In the genomic region with DNA sequence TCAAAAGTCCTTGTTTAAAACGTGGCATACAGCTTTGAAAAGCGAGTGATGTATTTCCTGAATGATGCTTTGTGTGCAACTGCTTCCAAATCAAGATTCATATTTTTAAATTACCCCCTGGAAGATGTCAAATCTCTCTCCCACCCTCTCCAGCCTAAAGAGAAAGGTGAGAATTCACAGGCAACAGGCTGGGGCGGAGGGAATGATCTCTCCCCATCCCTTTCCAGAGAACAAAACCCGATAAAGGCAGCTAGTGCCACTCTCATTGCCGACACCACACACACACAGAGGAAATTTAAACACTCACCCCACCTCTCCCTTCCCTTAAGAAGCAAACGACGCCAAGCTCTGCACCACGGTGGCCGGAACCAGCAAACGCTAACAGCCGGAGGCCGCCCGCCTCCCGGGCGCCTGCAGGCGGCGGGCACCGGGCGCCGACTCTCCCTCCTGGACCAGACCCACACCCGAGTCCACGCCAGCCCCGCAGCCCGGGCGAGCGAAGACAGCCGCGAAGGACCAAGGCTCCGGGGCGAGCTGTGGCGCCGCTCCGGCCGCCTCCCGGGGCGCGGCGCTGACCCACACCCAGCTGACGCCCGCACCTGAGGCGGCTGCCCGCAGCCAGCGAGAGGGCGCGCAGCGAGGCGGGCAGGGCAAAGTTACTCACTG, we compare ENCODE assay signal across 8 cellular contexts. TPM values are rescaled to one million over a fixed set of nuclear protein-coding genes. Genes with fewer than 3 reads are reported as not detected.
DNase-seq lines count a peak whose midpoint lies in the region; ATAC-seq and FAIRE-seq lines count a peak whose summit lies in the region.

No MANE protein-coding gene starts in this region.

- no peak for FAIRE-seq in RCC 7860 (lab: Jason Lieb, UNC)

- H3K4me1 ChIP-seq in endocrine pancreas (ENCODE audit: control insufficient read depth, insufficient read depth, low read length) (peaks cover 19% of the 10 kb centered on the region), muscle layer of colon (ENCODE audit: insufficient read depth, low read length) (peaks cover 34% of the 10 kb centered on the region)

- H3K36me3 Mint-ChIP-seq in IgD-negative memory B cell, result peaks cover 4% of the 10 kb centered on the region

- peak; percentile 22 for ATAC-seq in GM21576 (IDR thresholded peaks at IDR 0.05; ENCODE audit: unreplicated experiment)

- peak overlapping the region; percentile 92 for H3K9ac ChIP-seq in endocrine pancreas (ENCODE audit: control insufficient read depth, insufficient read depth, low read length)
- H3K9ac ChIP-seq in muscle layer of colon (ENCODE audit: low read length), result peak overlapping the region; percentile 17

- H3K27me3 ChIP-seq in endocrine pancreas (ENCODE audit: control insufficient read depth, insufficient read depth, low read length), result no peaks in the 10 kb centered on the region
- H3K27me3 ChIP-seq in muscle layer of colon (ENCODE audit: control insufficient read depth in 1 of 2, insufficient read depth in 2 of 2, low read length in 2 of 2), result no peaks in the 10 kb centered on the region

- H3K4me3 Mint-ChIP-seq in IgD-negative memory B cell, result peak overlapping the region; percentile 91 to 97 (median 94)

- peak; percentile 55 for DNase-seq in activated CD4-positive, alpha-beta T cell treated with anti-CD3 and anti-CD28 coated beads for 48 hours
- DNase-seq in substantia nigra (lab: John Stamatoyannopoulos, UW) (peak in 24 of 49 donors; percentile 5 to 83 (median 59)), RCC 7860 (ENCODE audit: low spot score) (no peak)

- H3K4me3 ChIP-seq in GM08714 (ENCODE audit: low read length) (peak overlapping the region; percentile 98), endocrine pancreas (ENCODE audit: control insufficient read depth, insufficient read depth, low read length) (peak overlapping the region; percentile 83), muscle layer of colon (ENCODE audit: low read depth in 1 of 2, low read length in 2 of 2) (peak overlapping the region; percentile 70 to 78)

- H3K9me3 Mint-ChIP-seq in IgD-negative memory B cell, result no peaks in the 10 kb centered on the region

- H3K9me3 ChIP-seq in endocrine pancreas (ENCODE audit: control insufficient read depth, low read length), result no peaks in the 10 kb centered on the region
- H3K9me3 ChIP-seq in muscle layer of colon (ENCODE audit: low read length), result no peaks in the 10 kb centered on the region

- H3K27ac Mint-ChIP-seq in IgD-negative memory B cell, result peak overlapping the region; percentile 86 to 95 (median 88)

- no peaks in the 10 kb centered on the region for H3K36me3 ChIP-seq in endocrine pancreas (ENCODE audit: control insufficient read depth, insufficient read depth, low read length)
- H3K36me3 ChIP-seq in muscle layer of colon (ENCODE audit: insufficient read depth, low read length), result peaks cover 12% of the 10 kb centered on the region

- H3K27ac ChIP-seq in muscle layer of colon (ENCODE audit: low read depth, low read length) (peak overlapping the region; percentile 84), substantia nigra (ENCODE audit: low read depth, low read length, poor library complexity, severe bottlenecking) (peak overlapping the region; percentile 80)

- H3K27me3 Mint-ChIP-seq in IgD-negative memory B cell, result no peaks in the 10 kb centered on the region

- H3K4me1 Mint-ChIP-seq in IgD-negative memory B cell, result peaks cover 29 to 51% (median 43%) of the 10 kb centered on the region in 3 donors

RNA-seq across cellular contexts. Expression of a gene that starts 0.5 kb away (rescaled TPM):
- 3.9 TPM for polyA plus RNA-seq in IgD-negative memory B cell

RNA-seq across cellular contexts. Expression of a gene that starts 1.8 kb away (rescaled TPM):
- 91.3 TPM for polyA plus RNA-seq in IgD-negative memory B cell
